ENCODE assay signal across 8 cellular contexts in the genomic region with DNA sequence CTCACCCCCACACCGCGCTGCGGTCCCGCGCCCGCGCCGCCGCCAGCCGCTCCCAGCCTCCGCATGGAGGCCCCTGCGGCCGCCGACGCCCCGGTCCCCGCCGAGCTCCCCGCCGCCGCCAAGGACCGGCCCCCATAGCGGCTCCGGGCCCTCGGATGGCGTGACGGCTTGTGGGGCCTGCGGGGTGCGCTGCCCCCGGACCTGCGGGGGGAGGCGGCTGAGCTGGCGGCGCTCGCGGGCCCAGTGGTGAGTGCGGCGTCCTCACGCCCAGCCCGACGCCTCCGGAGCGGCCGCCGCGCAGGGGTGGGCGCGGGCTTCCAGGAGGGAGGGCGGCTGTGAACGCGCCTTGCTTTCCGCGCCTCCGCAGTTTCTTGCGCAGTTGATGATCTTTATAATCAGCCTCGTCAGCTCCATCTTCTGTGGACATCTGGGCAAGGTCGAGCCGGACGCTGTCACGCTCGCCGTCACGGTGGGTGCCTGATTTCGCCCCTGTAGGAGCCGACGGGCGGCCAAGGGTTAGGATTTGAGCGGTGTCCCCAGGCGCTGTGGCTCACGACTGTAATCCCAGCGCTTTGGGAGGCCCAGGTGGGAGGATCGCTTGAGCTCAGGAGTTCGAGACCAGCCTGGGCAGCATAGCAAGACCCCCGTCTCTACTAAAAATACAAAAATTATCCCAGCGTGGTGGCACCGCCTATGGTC. TPM values are rescaled to one million over a fixed set of nuclear protein-coding genes. Genes with fewer than 3 reads are reported as not detected.
DNase-seq lines count a peak whose midpoint lies in the region; ATAC-seq, FAIRE-seq and TF ChIP-seq lines count a peak whose summit lies in the region.

No MANE protein-coding gene starts in this region.

- FAIRE-seq in pancreas (lab: Jason Lieb, UNC) = no peak

- peaks cover 39% of the 10 kb centered on the region for H3K27me3 ChIP-seq in left ventricle myocardium inferior (ENCODE audit: low read depth)
- peaks cover 0 to 5% (median 2%) of the 10 kb centered on the region in 4 donors for H3K27me3 ChIP-seq in pancreas
- no peaks in the 10 kb centered on the region for H3K27me3 ChIP-seq in MG63

- H3K36me3 ChIP-seq in left ventricle myocardium inferior (no peaks in the 10 kb centered on the region), pancreas (no peaks in the 10 kb centered on the region), MG63 (no peaks in the 10 kb centered on the region)

- H3K36me3 Mint-ChIP-seq in activated T-cell treated with anti-CD3 and anti-CD28 coated beads, Interleukin-2, amount 50 U/mL, for 24 hours (ENCODE audit: low read depth) = no peaks in the 10 kb centered on the region

- intact Hi-C loops in left ventricle myocardium inferior (cut with micrococcal nuclease) = no loop called here
- intact Hi-C loops in pancreas (cut with DNase I) = no loop called here

- peak; percentile 20 for DNase-seq in CD1c-positive myeloid dendritic cell (ENCODE audit: extremely low spot score)
- DNase-seq in activated T-cell treated with anti-CD3 and anti-CD28 coated beads, Interleukin-2, amount 50 U/mL, for 24 hours = no peak
- peak; percentile 26 for DNase-seq in left ventricle myocardium inferior
- peak in 1 of 6 donors; percentile 59 for DNase-seq in pancreas
- no peak for DNase-seq in SIG-M5 treated with dmso at 0.1 percent for 504 hours (lab: John Stamatoyannopoulos, UW; ENCODE audit: unreplicated experiment)
- DNase-seq in MG63 = no peak
- no peak for DNase-seq in occipital lobe (lab: John Stamatoyannopoulos, UW)

- H3K4me1 ChIP-seq in left ventricle myocardium inferior (peaks cover 8% of the 10 kb centered on the region), pancreas (no peaks in the 10 kb centered on the region)

- H3K27ac Mint-ChIP-seq in activated T-cell treated with anti-CD3 and anti-CD28 coated beads, Interleukin-2, amount 50 U/mL, for 24 hours = no peak overlapping the region

- H3K4me3 ChIP-seq in left ventricle myocardium inferior (peak overlapping the region; percentile 62), pancreas (peak overlapping the region; percentile 9 to 39 (median 26)), MG63 (no peak overlapping the region)

- 12 to 13% methylated on average over 58 to 76 of the region's 76 CpGs for WGBS in pancreas, 2 donors

- H3K9me3 ChIP-seq in left ventricle myocardium inferior (replicated peaks) = no peaks in the 10 kb centered on the region
- no peaks in the 10 kb centered on the region for H3K9me3 ChIP-seq in pancreas
- no peaks in the 10 kb centered on the region for H3K9me3 ChIP-seq in MG63

- peaks cover 3% of the 10 kb centered on the region for H3K4me1 Mint-ChIP-seq in activated T-cell treated with anti-CD3 and anti-CD28 coated beads, Interleukin-2, amount 50 U/mL, for 24 hours (ENCODE audit: low read depth)

- H3K27me3 Mint-ChIP-seq in activated T-cell treated with anti-CD3 and anti-CD28 coated beads, Interleukin-2, amount 50 U/mL, for 24 hours = peaks cover 40% of the 10 kb centered on the region

- H3K9me3 Mint-ChIP-seq in activated T-cell treated with anti-CD3 and anti-CD28 coated beads, Interleukin-2, amount 50 U/mL, for 24 hours = no peaks in the 10 kb centered on the region

- peak in 3 of 4 donors; percentile 44 to 54 (median 49) for ATAC-seq in pancreas
- ATAC-seq in HG02763 (IDR thresholded peaks at IDR 0.05; ENCODE audit: unreplicated experiment) = no peak

- H3K27ac ChIP-seq in left ventricle myocardium inferior (replicated peaks) = no peak overlapping the region
- no peak overlapping the region for H3K27ac ChIP-seq in pancreas

- peak overlapping the region; percentile 53 for H3K4me3 Mint-ChIP-seq in activated T-cell treated with anti-CD3 and anti-CD28 coated beads, Interleukin-2, amount 50 U/mL, for 24 hours

- TF ChIP-seq CTCF in left ventricle myocardium inferior (IDR thresholded peaks at IDR 0.05; ENCODE audit: borderline replicate concordance) (no peak), pancreas (IDR thresholded peaks at IDR 0.05) (no peak)

RNA-seq across cellular contexts. Expression of a gene that starts 46.4 kb away (rescaled TPM):
- total RNA-seq in left ventricle myocardium inferior (12.9 TPM), pancreas (under 1 TPM in 5 of 6 donors, not detected in 1; 0.12 to 0.97 (median 0.73) TPM), occipital lobe (3.1 TPM)
- under 1 TPM; 0.14 to 0.49 TPM for polyA plus RNA-seq in pancreas
- 8.1 and 12.0 TPM in 2 replicates for total RNA-seq in MG63 (2014; rRNA removed; shearing (Covaris generic); ENCODE audit: low replicate concordance)

Comparison
In these comparisons a context has a peak if more than half of its experiments do, and no peak if none do; other contexts are left out.
1. DNase-seq: peak in CD1c-positive myeloid dendritic cell (single experiment) and left ventricle myocardium inferior (single experiment); none in activated T-cell treated with anti-CD3 and anti-CD28 coated beads, Interleukin-2, amount 50 U/mL, for 24 hours (single experiment), SIG-M5 treated with dmso at 0.1 percent for 504 hours (single experiment), MG63 (single experiment) and occipital lobe (single experiment).